Comparison of ENCODE assay signal across 8 cellular contexts in genomic region chr2:105746177-105747080, GRCh38. TPM values are rescaled to one million over a fixed set of nuclear protein-coding genes. Genes with fewer than 3 reads are reported as not detected.
DNase-seq lines count a peak whose midpoint lies in the region; ATAC-seq and TF ChIP-seq lines count a peak whose summit lies in the region.

No MANE protein-coding gene starts in this region.

- no peak for TF ChIP-seq CTCF in PC-9 (conservative IDR thresholded peaks at IDR 0.05)
- TF ChIP-seq CTCF in hepatocyte (IDR thresholded peaks at IDR 0.05; ENCODE audit: poor library complexity) = no peak
- TF ChIP-seq CTCF in smooth muscle cell (IDR thresholded peaks at IDR 0.05; ENCODE audit: borderline replicate concordance, insufficient read depth, poor library complexity, severe bottlenecking) = no peak

- H3K4me1 ChIP-seq in PC-9 (replicated peaks; ENCODE audit: insufficient read depth) (peaks cover 16% of the 10 kb centered on the region), hepatocyte (ENCODE audit: insufficient read depth) (peaks cover 28% of the 10 kb centered on the region), smooth muscle cell (ENCODE audit: low read depth) (peaks cover 3% of the 10 kb centered on the region)

- H3K27me3 ChIP-seq in PC-9 (ENCODE audit: insufficient read depth, low read depth) (no peaks in the 10 kb centered on the region), hepatocyte (no peaks in the 10 kb centered on the region), smooth muscle cell (ENCODE audit: low read depth) (no peaks in the 10 kb centered on the region)

- intact Hi-C loops in PC-9 (cut with micrococcal nuclease; ENCODE audit: unreplicated experiment) = loop anchor here (10.0 kb wide), 1 partner anchor 108 kb away; no protein-coding TSS in a partner anchor

- no peak overlapping the region for H3K27ac ChIP-seq in PC-9
- peak overlapping the region; percentile 96 for H3K27ac ChIP-seq in hepatocyte
- no peak overlapping the region for H3K27ac ChIP-seq in smooth muscle cell (ENCODE audit: low read depth)

- BruUV-seq in PC-9 (replicated peaks; lab: Mats Ljungman, UMichigan) = TSS peak; percentile 36

- POLR2A ChIA-PET in PC-9 (lab: Charles Lee; ENCODE audit: unreplicated experiment) = no interaction called here

- H3F3A ChIP-seq in PC-9 (ENCODE audit: insufficient read depth, low read depth) = peaks cover 10% of the 10 kb centered on the region
- H3F3A ChIP-seq in smooth muscle cell (ENCODE audit: low read depth) = peaks cover 4% of the 10 kb centered on the region

- H3K79me2 ChIP-seq in PC-9 (ENCODE audit: low read depth) (peaks cover 28% of the 10 kb centered on the region; the same call in 1 of the 2 replicates), hepatocyte (peaks cover 64% of the 10 kb centered on the region), smooth muscle cell (ENCODE audit: low read depth) (peaks cover 64% of the 10 kb centered on the region)

- H3K4me3 ChIP-seq in PC-9 = peak overlapping the region; percentile 72
- H3K4me3 ChIP-seq in hepatocyte = peak overlapping the region; percentile 87
- H3K4me3 ChIP-seq in smooth muscle cell = peak overlapping the region; percentile 97

- peak overlapping the region; percentile 98 for H3K4me2 ChIP-seq in PC-9
- H3K4me2 ChIP-seq in hepatocyte = peak overlapping the region; percentile 90
- peak overlapping the region; percentile 88 for H3K4me2 ChIP-seq in smooth muscle cell

- H3K36me3 ChIP-seq in PC-9 (ENCODE audit: low read depth) (no peaks in the 10 kb centered on the region), hepatocyte (replicated peaks; ENCODE audit: insufficient read depth, low read depth) (no peaks in the 10 kb centered on the region), smooth muscle cell (ENCODE audit: low read depth) (no peaks in the 10 kb centered on the region)

- H3K9me2 ChIP-seq in PC-9 (ENCODE audit: insufficient read depth) (no peaks in the 10 kb centered on the region), hepatocyte (replicated peaks; ENCODE audit: insufficient read depth) (no peaks in the 10 kb centered on the region)

- CTCF ChIA-PET in PC-9 (lab: Charles Lee) = interaction anchor here (0.7 kb wide), 1 partner anchor 690 kb away, joined by 3 read pairs; no protein-coding TSS in a partner anchor

- 0 out of 2 replicates have a peak, but pooled peaks cover 9% of the 10 kb centered on the region for H4K20me1 ChIP-seq in PC-9 (ENCODE audit: insufficient read depth)
- peaks cover 54% of the 10 kb centered on the region for H4K20me1 ChIP-seq in hepatocyte (ENCODE audit: insufficient read depth, poor library complexity, severe bottlenecking)
- peaks cover 61% of the 10 kb centered on the region for H4K20me1 ChIP-seq in smooth muscle cell (ENCODE audit: low read depth)

- ATAC-seq in GM18858 (IDR thresholded peaks at IDR 0.05; ENCODE audit: unreplicated experiment) (peak; percentile 39), HG02884 (IDR thresholded peaks at IDR 0.05; ENCODE audit: unreplicated experiment) (peak; percentile 45)

- H3K9ac ChIP-seq in smooth muscle cell (ENCODE audit: low read depth) = peak overlapping the region; percentile 81

- peak in 1 of 2 experiments; percentile 42 for DNase-seq in PC-9
- peak; percentile 93 for DNase-seq in activated naive CD4-positive, alpha-beta T cell treated with anti-CD3 and anti-CD28 coated beads, Interleukin-2, amount 50 U/mL, for 16 hours
- peak; percentile 86 for DNase-seq in hepatocyte (ENCODE audit: low spot score)
- DNase-seq in smooth muscle cell (lab: John Stamatoyannopoulos, UW; ENCODE audit: unreplicated experiment) = no peak
- no peak for DNase-seq in pons (ENCODE audit: low spot score)
- DNase-seq in HCEC 1CT = no peak

- H3K9me3 ChIP-seq in PC-9 (ENCODE audit: insufficient read depth, low read depth) (no peaks in the 10 kb centered on the region), hepatocyte (ENCODE audit: low read depth) (no peaks in the 10 kb centered on the region), smooth muscle cell (replicated peaks; ENCODE audit: low read depth) (no peaks in the 10 kb centered on the region)

- WGBS in hepatocyte (ENCODE audit: low lambda C conversion rate, missing lambda C conversion rate) = 38% methylated on average over 23 of the region's 23 CpGs
- WGBS in smooth muscle cell (ENCODE audit: low lambda C conversion rate) = 62% methylated on average over 23 of the region's 23 CpGs

- H2AFZ ChIP-seq in PC-9 (peak overlapping the region; percentile 87; the same call in 1 of the 2 replicates), hepatocyte (no peak overlapping the region), smooth muscle cell (ENCODE audit: low read depth) (no peak overlapping the region)

RNA-seq across cellular contexts. Expression of gene NCK2, which starts 1.7 kb away (rescaled TPM):
- total RNA-seq in PC-9 (2021) = 26.0 and 30.8 TPM in 2 replicates
- 71.9 and 72.6 TPM in 2 replicates for total RNA-seq in hepatocyte
- polyA plus RNA-seq in hepatocyte = 80.3 and 100 TPM in 2 replicates
- total RNA-seq in smooth muscle cell = 25.0 and 29.0 TPM in 2 replicates
- 44.8 and 50.5 TPM in 2 replicates for polyA plus RNA-seq in smooth muscle cell

Comparison
In these comparisons a context has a peak if more than half of its experiments do, and no peak if none do; other contexts are left out.
1. DNase-seq: peak in activated naive CD4-positive, alpha-beta T cell treated with anti-CD3 and anti-CD28 coated beads, Interleukin-2, amount 50 U/mL, for 16 hours (single experiment) and hepatocyte (single experiment); none in smooth muscle cell (single experiment), pons (single experiment) and HCEC 1CT (single experiment).
2. Peak in every context shown above with its lines, with median percentiles within 50 percentile points of each other: H3K4me2 ChIP-seq and H3K4me3 ChIP-seq.